Comparison of ENCODE assay signal across 1 cellular context in the genomic region with DNA sequence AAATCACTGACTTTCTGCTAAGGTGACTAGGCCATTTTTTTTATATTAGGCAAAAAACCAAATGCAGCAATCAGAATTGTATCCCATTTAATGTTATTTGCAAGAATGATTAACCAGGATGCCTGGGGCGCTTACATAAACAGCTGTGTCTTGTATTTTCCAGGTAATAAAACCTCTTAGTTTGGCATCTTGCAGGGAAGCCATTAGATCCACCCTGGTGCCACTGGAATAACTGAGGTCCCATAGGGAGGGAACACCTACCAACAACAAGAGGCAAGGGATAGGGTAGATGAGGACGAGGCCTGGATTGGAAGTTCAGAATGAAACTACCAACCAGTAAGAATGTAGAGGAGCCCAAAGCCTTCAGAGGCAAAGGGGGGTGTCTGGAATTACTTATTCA.
TF ChIP-seq lines count a peak whose summit lies in the region.

No MANE protein-coding gene starts in this region.

TF ChIP-seq in A549, 52 proteins besides CTCF, POLR2A, EP300 and RAD21 (continued from another document):
- TF ChIP-seq, protein P1, sequence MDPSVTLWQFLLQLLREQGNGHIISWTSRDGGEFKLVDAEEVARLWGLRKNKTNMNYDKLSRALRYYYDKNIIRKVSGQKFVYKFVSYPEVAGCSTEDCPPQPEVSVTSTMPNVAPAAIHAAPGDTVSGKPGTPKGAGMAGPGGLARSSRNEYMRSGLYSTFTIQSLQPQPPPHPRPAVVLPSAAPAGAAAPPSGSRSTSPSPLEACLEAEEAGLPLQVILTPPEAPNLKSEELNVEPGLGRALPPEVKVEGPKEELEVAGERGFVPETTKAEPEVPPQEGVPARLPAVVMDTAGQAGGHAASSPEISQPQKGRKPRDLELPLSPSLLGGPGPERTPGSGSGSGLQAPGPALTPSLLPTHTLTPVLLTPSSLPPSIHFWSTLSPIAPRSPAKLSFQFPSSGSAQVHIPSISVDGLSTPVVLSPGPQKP (IDR thresholded peaks at IDR 0.05; ENCODE audit: low read depth, low read length) = no peak
- TF ChIP-seq JUNB (IDR thresholded peaks at IDR 0.05) (no peak), CHD2 (IDR thresholded peaks at IDR 0.05; ENCODE audit: low read length, partially characterized antibody) (no peak), RFX5 (IDR thresholded peaks at IDR 0.05) (no peak), POLR2AphosphoS2 (conservative IDR thresholded peaks at IDR 0.05; ENCODE audit: low read length) (no peak), ESRRA (IDR thresholded peaks at IDR 0.05; ENCODE audit: borderline replicate concordance, low read length) (no peak), NFE2L2 (conservative IDR thresholded peaks at IDR 0.05; ENCODE audit: low read length) (no peak), FOXS1 (CRISPR knock-in tag; IDR thresholded peaks at IDR 0.05) (no peak), RCOR1 (IDR thresholded peaks at IDR 0.05; ENCODE audit: low read depth, low read length) (no peak)
- TF ChIP-seq, protein P2, sequence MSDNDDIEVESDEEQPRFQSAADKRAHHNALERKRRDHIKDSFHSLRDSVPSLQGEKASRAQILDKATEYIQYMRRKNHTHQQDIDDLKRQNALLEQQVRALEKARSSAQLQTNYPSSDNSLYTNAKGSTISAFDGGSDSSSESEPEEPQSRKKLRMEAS (IDR thresholded peaks at IDR 0.05) = no peak
- TF ChIP-seq, protein P3, sequence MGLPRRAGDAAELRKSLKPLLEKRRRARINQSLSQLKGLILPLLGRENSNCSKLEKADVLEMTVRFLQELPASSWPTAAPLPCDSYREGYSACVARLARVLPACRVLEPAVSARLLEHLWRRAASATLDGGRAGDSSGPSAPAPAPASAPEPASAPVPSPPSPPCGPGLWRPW (IDR thresholded peaks at IDR 0.05) = no peak
